In genomic region chr5:151829370-151829769, GRCh38 we compare ENCODE assay signal across 3 cellular contexts.
"Had no signal": no experiment of that assay in that cellular context is flagged by ENCODE, and none has a peak within 500 bp of the region (broad histone marks: within the 10 kb centered on the region; RNA-seq: fewer than 3 reads in every experiment).

No MANE protein-coding gene starts in this region.

- H3K4me3 ChIP-seq: GM12878 had no signal

- DNase-seq: GDM1, GF-D8 had no signal
